ENCODE assay signal across 15 cellular contexts in genomic region chr3:53150247-53151085, GRCh38. TPM values are rescaled to one million over a fixed set of nuclear protein-coding genes. Genes with fewer than 3 reads are reported as not detected.
DNase-seq lines count a peak whose midpoint lies in the region; ATAC-seq, FAIRE-seq and TF ChIP-seq lines count a peak whose summit lies in the region.
"Had no signal": no experiment of that assay in that cellular context is flagged by ENCODE, and none has a peak within 500 bp of the region (broad histone marks: within the 10 kb centered on the region; RNA-seq: fewer than 3 reads in every experiment).

No MANE protein-coding gene starts in this region.

- H3K4me1 Mint-ChIP-seq in activated T-cell treated with anti-CD3 and anti-CD28 coated beads, Interleukin-2, amount 50 U/mL, for 4 hours (ENCODE audit: low read depth) = no peaks in the 10 kb centered on the region
- H3K4me1 Mint-ChIP-seq in activated CD4-positive, alpha-beta T cell treated with anti-CD3 and anti-CD28 coated beads for 36 hours = no peaks in the 10 kb centered on the region

- peak; percentile 59 for DNase-seq in HCEC 1CT
- DNase-seq in RWPE2 (ENCODE audit: low spot score) = no peak
- DNase-seq in fibroblast of the aortic adventitia (ENCODE audit: low read depth) = peak; percentile 56
- peak; percentile 98 for DNase-seq in small intestine
- no peak for DNase-seq in activated T-cell treated with anti-CD3 and anti-CD28 coated beads, Interleukin-2, amount 50 U/mL, for 4 hours
- no peak for DNase-seq in NCI-H82 treated with DMSO at 0.1 percent for 48 hours (lab: John Stamatoyannopoulos, UW; ENCODE audit: unreplicated experiment)
- no peak for DNase-seq in activated CD4-positive, alpha-beta T cell treated with anti-CD3 and anti-CD28 coated beads for 36 hours
- DNase-seq: Caco-2, H7, NCI-H2081 treated with DMSO at 0.1 percent for 48 hours, T-helper 9 cell had no signal

- H3K36me3 ChIP-seq in RWPE2 (ENCODE audit: low read depth) (no peaks in the 10 kb centered on the region), small intestine (ENCODE audit: control insufficient read depth in 2 of 2, insufficient read depth in 2 of 2, low read length in 2 of 2) (no peaks in the 10 kb centered on the region)

- H3K27me3 Mint-ChIP-seq in activated T-cell treated with anti-CD3 and anti-CD28 coated beads, Interleukin-2, amount 50 U/mL, for 4 hours (ENCODE audit: low read depth) = peaks cover 26% of the 10 kb centered on the region
- H3K27me3 Mint-ChIP-seq in activated CD4-positive, alpha-beta T cell treated with anti-CD3 and anti-CD28 coated beads for 36 hours = peaks cover 10% of the 10 kb centered on the region

- TF ChIP-seq CTCF in RWPE2 (IDR thresholded peaks at IDR 0.05; ENCODE audit: poor library complexity, severe bottlenecking) = no peak
- TF ChIP-seq CTCF in fibroblast of the aortic adventitia (IDR thresholded peaks at IDR 0.05; ENCODE audit: insufficient read depth, low read length) = no peak

- H3K9me3 Mint-ChIP-seq in activated T-cell treated with anti-CD3 and anti-CD28 coated beads, Interleukin-2, amount 50 U/mL, for 4 hours = no peaks in the 10 kb centered on the region
- H3K9me3 Mint-ChIP-seq in activated CD4-positive, alpha-beta T cell treated with anti-CD3 and anti-CD28 coated beads for 36 hours (ENCODE audit: low read depth) = no peaks in the 10 kb centered on the region
- H3K9me3 Mint-ChIP-seq: activated naive CD4-positive, alpha-beta T cell treated with anti-CD3 and anti-CD28 coated beads, Interleukin-2, amount 50 U/mL, for 72 hours; mesothelial cell of epicardium had no signal

- ATAC-seq in RWPE2 (ENCODE audit: low read depth) (peak; percentile 59), HG03039 (IDR thresholded peaks at IDR 0.05; ENCODE audit: unreplicated experiment) (no peak)
- no peak for ATAC-seq in activated T-cell treated with anti-CD3 and anti-CD28 coated beads, Interleukin-2, amount 50 U/mL, for 4 hours
- no peak for ATAC-seq in activated CD4-positive, alpha-beta T cell treated with anti-CD3 and anti-CD28 coated beads for 36 hours
- ATAC-seq: activated naive CD4-positive, alpha-beta T cell treated with anti-CD3 and anti-CD28 coated beads, Interleukin-2, amount 50 U/mL, for 72 hours had no signal

- no peak overlapping the region for H3K4me3 Mint-ChIP-seq in activated T-cell treated with anti-CD3 and anti-CD28 coated beads, Interleukin-2, amount 50 U/mL, for 4 hours
- no peak overlapping the region for H3K4me3 Mint-ChIP-seq in activated CD4-positive, alpha-beta T cell treated with anti-CD3 and anti-CD28 coated beads for 36 hours
- H3K4me3 Mint-ChIP-seq: mesothelial cell of epicardium had no signal

- CTCF ChIA-PET in activated CD4-positive, alpha-beta T cell treated with anti-CD3 and anti-CD28 coated beads for 36 hours (lab: Charles Lee) = interaction anchor here (1.1 to 1.3 kb wide), 2 partner anchors 10 to 35 kb away, joined by 3 to 4 read pairs; partner anchors contain the start of gene PRKCD

- H3K27ac ChIP-seq in RWPE2 (ENCODE audit: poor library complexity, severe bottlenecking) (no peak overlapping the region), small intestine (ENCODE audit: low read depth in 1 of 2, low read length in 1 of 2) (peak overlapping the region; percentile 73 to 90)
- H3K27ac ChIP-seq: hepatocyte had no signal

- POLR2A ChIA-PET in activated CD4-positive, alpha-beta T cell treated with anti-CD3 and anti-CD28 coated beads for 36 hours (lab: Charles Lee) = no interaction called here

- no peak overlapping the region for H3K27ac Mint-ChIP-seq in activated CD4-positive, alpha-beta T cell treated with anti-CD3 and anti-CD28 coated beads for 36 hours
- H3K27ac Mint-ChIP-seq: activated naive CD4-positive, alpha-beta T cell treated with anti-CD3 and anti-CD28 coated beads, Interleukin-2, amount 50 U/mL, for 72 hours; mesothelial cell of epicardium had no signal

- peaks cover 24% of the 10 kb centered on the region for H3K4me1 ChIP-seq in RWPE2 (ENCODE audit: insufficient read depth, poor library complexity, severe bottlenecking)
- H3K4me1 ChIP-seq in small intestine (ENCODE audit: control insufficient read depth in 2 of 2, insufficient read depth in 1 of 2, low read depth in 1 of 2, low read length in 1 of 2) = peaks cover 4 to 53% of the 10 kb centered on the region in 2 donors

- no peak for FAIRE-seq in small intestine (lab: Jason Lieb, UNC)

- intact Hi-C loops in activated CD4-positive, alpha-beta T cell treated with anti-CD3 and anti-CD28 coated beads for 36 hours (cut with DNase I, micrococcal nuclease) = no loop called here

- H3K9me3 ChIP-seq in RWPE2 (ENCODE audit: severe bottlenecking) (no peaks in the 10 kb centered on the region), small intestine (ENCODE audit: control insufficient read depth, low read depth) (no peaks in the 10 kb centered on the region)
- H3K9me3 ChIP-seq: Caco-2 had no signal

- H3K4me3 ChIP-seq in RWPE2 (ENCODE audit: severe bottlenecking) (no peak overlapping the region), fibroblast of the aortic adventitia (ENCODE audit: low read depth, low read length) (no peak overlapping the region), small intestine (ENCODE audit: low read depth in 1 of 2, low read length in 2 of 2) (no peak overlapping the region)
- H3K4me3 ChIP-seq: hepatocyte had no signal

- no peaks in the 10 kb centered on the region for H3K36me3 Mint-ChIP-seq in activated T-cell treated with anti-CD3 and anti-CD28 coated beads, Interleukin-2, amount 50 U/mL, for 4 hours (ENCODE audit: insufficient read depth)
- no peaks in the 10 kb centered on the region for H3K36me3 Mint-ChIP-seq in activated CD4-positive, alpha-beta T cell treated with anti-CD3 and anti-CD28 coated beads for 36 hours (ENCODE audit: low read depth)
- H3K36me3 Mint-ChIP-seq: activated naive CD4-positive, alpha-beta T cell treated with anti-CD3 and anti-CD28 coated beads, Interleukin-2, amount 50 U/mL, for 72 hours; mesothelial cell of epicardium had no signal

- H3K27me3 ChIP-seq in RWPE2 (ENCODE audit: insufficient read depth, poor library complexity, severe bottlenecking) (no peaks in the 10 kb centered on the region), small intestine (ENCODE audit: control insufficient read depth in 2 of 2, insufficient read depth in 2 of 2, low read length in 2 of 2) (no peaks in the 10 kb centered on the region)
- H3K27me3 ChIP-seq: hepatocyte had no signal

- WGBS in small intestine, 3 donors = 55 to 74% (median 58%) methylated on average over 7 of the region's 7 CpGs

RNA-seq across cellular contexts. Expression of gene PRKCD, which starts 10.5 kb away (rescaled TPM):
- total RNA-seq in fibroblast of the aortic adventitia (ENCODE audit: low replicate concordance) = 1.6 and 2.9 TPM in 2 replicates
- polyA plus RNA-seq in small intestine = 100 to 1,000 TPM in 1 of 3 donors, 10 to 100 TPM in 2; 28.9 to 150 (median 99.7) TPM
- 10 to 100 TPM; 15.7 to 24.3 (median 19.1) TPM for total RNA-seq in activated T-cell treated with anti-CD3 and anti-CD28 coated beads, Interleukin-2, amount 50 U/mL, for 4 hours
- 10 to 100 TPM; 22.0 to 26.5 TPM for total RNA-seq in activated CD4-positive, alpha-beta T cell treated with anti-CD3 and anti-CD28 coated beads for 36 hours

RNA-seq across cellular contexts. Expression of gene RFT1, which starts 20.2 kb away (rescaled TPM):
- 13.9 and 15.4 TPM in 2 replicates for total RNA-seq in fibroblast of the aortic adventitia (ENCODE audit: low replicate concordance)
- 10 to 100 TPM in 1 of 3 donors, 1 to 10 TPM in 2; 1.3 to 17.2 (median 1.9) TPM for polyA plus RNA-seq in small intestine
- total RNA-seq in activated T-cell treated with anti-CD3 and anti-CD28 coated beads, Interleukin-2, amount 50 U/mL, for 4 hours = 10 to 100 TPM; 43.6 to 45.1 (median 44.3) TPM
- total RNA-seq in activated CD4-positive, alpha-beta T cell treated with anti-CD3 and anti-CD28 coated beads for 36 hours = 10 to 100 TPM; 39.8 to 49.0 TPM

Comparison
In these comparisons a context has a peak if more than half of its experiments do, and no peak if none do; other contexts are left out.
1. DNase-seq: peak in HCEC 1CT (single experiment), fibroblast of the aortic adventitia (single experiment) and small intestine (single experiment); none in RWPE2 (single experiment), activated T-cell treated with anti-CD3 and anti-CD28 coated beads, Interleukin-2, amount 50 U/mL, for 4 hours (single experiment), NCI-H82 treated with DMSO at 0.1 percent for 48 hours (single experiment) and activated CD4-positive, alpha-beta T cell treated with anti-CD3 and anti-CD28 coated beads for 36 hours (single experiment).